In genomic region chr2:21067863-21068537, GRCh38 we compare ENCODE assay signal across 1 cellular context.
A peak's percentile ranks its signal among the peaks of the same experiment; 100 is the strongest.
TF ChIP-seq lines count a peak whose summit lies in the region.

No MANE protein-coding gene starts in this region.

TF ChIP-seq in HepG2, 621 proteins besides CTCF, POLR2A, EP300 and RAD21 (continued from another document):
- TF ChIP-seq FOXP4 (CRISPR knock-in tag; IDR thresholded peaks at IDR 0.05): no peak
- TF ChIP-seq MLLT10 (CRISPR knock-in tag; IDR thresholded peaks at IDR 0.05): no peak
- no peak for TF ChIP-seq STAT5B (CRISPR knock-in tag; IDR thresholded peaks at IDR 0.05)
- no peak for TF ChIP-seq ZSCAN5A (CRISPR knock-in tag; IDR thresholded peaks at IDR 0.05; ENCODE audit: borderline replicate concordance)
- no peak for TF ChIP-seq TSC22D2 (CRISPR knock-in tag; IDR thresholded peaks at IDR 0.05; ENCODE audit: borderline replicate concordance)
- TF ChIP-seq RNF219 (CRISPR knock-in tag; IDR thresholded peaks at IDR 0.05): no peak
- no peak for TF ChIP-seq PLRG1 (conservative IDR thresholded peaks at IDR 0.05)
- no peak for TF ChIP-seq SRSF1 (optimal IDR thresholded peaks at IDR 0.05; ENCODE audit: low read depth, low read length)
- TF ChIP-seq PRDM10 (CRISPR knock-in tag; IDR thresholded peaks at IDR 0.05; ENCODE audit: low read depth): no peak
- TF ChIP-seq ZSCAN20 (CRISPR knock-in tag; IDR thresholded peaks at IDR 0.05; ENCODE audit: borderline replicate concordance): no peak
- no peak for TF ChIP-seq MLX (CRISPR knock-in tag; IDR thresholded peaks at IDR 0.05)
- TF ChIP-seq MAFK (conservative IDR thresholded peaks at IDR 0.05 in 1 of 2, IDR thresholded peaks at IDR 0.05 in 1 of 2; ENCODE audit: low read length in 2 of 2): no peak
- TF ChIP-seq ZNF598 (CRISPR knock-in tag; IDR thresholded peaks at IDR 0.05; ENCODE audit: borderline replicate concordance): no peak
- 0 out of 2 replicates have a peak, but pooled peaks have one; percentile 25 for TF ChIP-seq ZNF691 (CRISPR knock-in tag; IDR thresholded peaks at IDR 0.05; ENCODE audit: borderline replicate concordance, low read depth)
- TF ChIP-seq TEAD3 (CRISPR knock-in tag; optimal IDR thresholded peaks at IDR 0.05; ENCODE audit: borderline replicate concordance): peak; percentile 13
- no peak for TF ChIP-seq BRD4 (CRISPR knock-in tag; IDR thresholded peaks at IDR 0.05)
- no peak for TF ChIP-seq CCDC6 (CRISPR knock-in tag; IDR thresholded peaks at IDR 0.05)
- 0 out of 2 replicates have a peak, but pooled peaks have one; percentile 7 for TF ChIP-seq ARID5B (CRISPR knock-in tag; IDR thresholded peaks at IDR 0.05)
- 0 out of 2 replicates have a peak, but pooled peaks have one; percentile 30 for TF ChIP-seq ZSCAN9 (CRISPR knock-in tag; IDR thresholded peaks at IDR 0.05; ENCODE audit: borderline replicate concordance)
- no peak for TF ChIP-seq ZNF260 (CRISPR knock-in tag; IDR thresholded peaks at IDR 0.05; ENCODE audit: borderline replicate concordance, low read depth)
- TF ChIP-seq ZC3H4 (CRISPR knock-in tag; IDR thresholded peaks at IDR 0.05; ENCODE audit: borderline replicate concordance): no peak
- no peak for TF ChIP-seq ZNF547 (CRISPR knock-in tag; IDR thresholded peaks at IDR 0.05)
- 0 out of 2 replicates have a peak, but pooled peaks have one; percentile 21 for TF ChIP-seq ZNF772 (CRISPR knock-in tag; IDR thresholded peaks at IDR 0.05)
